2 cellular contexts compared by ENCODE assay signal in genomic region chr19:51628153-51628939, GRCh38.
TF ChIP-seq lines count a peak whose summit lies in the region.

No MANE protein-coding gene starts in this region.

TF ChIP-seq in IMR-90, 13 proteins besides CTCF, POLR2A, EP300 and RAD21:
- TF ChIP-seq NFE2L2 (IDR thresholded peaks at IDR 0.05; ENCODE audit: low read depth, low read length) = no peak
- no peak for TF ChIP-seq FOS (IDR thresholded peaks at IDR 0.05; ENCODE audit: low read depth, low read length)
- no peak for TF ChIP-seq MXI1 (IDR thresholded peaks at IDR 0.05; ENCODE audit: borderline replicate concordance, low read depth, low read length)
- no peak for TF ChIP-seq RCOR1 (IDR thresholded peaks at IDR 0.05; ENCODE audit: insufficient replicate concordance, low read length)
- TF ChIP-seq RFX5 (IDR thresholded peaks at IDR 0.05; ENCODE audit: low read depth, low read length) = no peak

TF ChIP-seq in H1, 55 proteins besides CTCF, POLR2A, EP300 and RAD21:
- no peak for TF ChIP-seq PHF8 (conservative IDR thresholded peaks at IDR 0.05; ENCODE audit: low read depth, low read length)
- no peak for TF ChIP-seq CTBP2 (IDR thresholded peaks at IDR 0.05; ENCODE audit: borderline replicate concordance, insufficient read depth, insufficient read length, low read length)
- TF ChIP-seq CHD7 (IDR thresholded peaks at IDR 0.05; ENCODE audit: insufficient replicate concordance, low read length) = no peak
- no peak for TF ChIP-seq CBX5 (IDR thresholded peaks at IDR 0.05; ENCODE audit: low read depth, low read length)
- no peak for TF ChIP-seq SP2 (IDR thresholded peaks at IDR 0.05; ENCODE audit: low read length)
- TF ChIP-seq MAFK (IDR thresholded peaks at IDR 0.05; ENCODE audit: low read depth, low read length) = no peak
- no peak for TF ChIP-seq CBX8 (IDR thresholded peaks at IDR 0.05; ENCODE audit: borderline replicate concordance, low read depth, low read length)
- no peak for TF ChIP-seq JUN (IDR thresholded peaks at IDR 0.05; ENCODE audit: low read depth, low read length)
- TF ChIP-seq EGR1 (IDR thresholded peaks at IDR 0.05; ENCODE audit: borderline replicate concordance, low read depth, low read length) = no peak
- no peak for TF ChIP-seq SIX5 (IDR thresholded peaks at IDR 0.05; ENCODE audit: low read depth, low read length)
